9 cellular contexts compared by ENCODE assay signal in the genomic region with DNA sequence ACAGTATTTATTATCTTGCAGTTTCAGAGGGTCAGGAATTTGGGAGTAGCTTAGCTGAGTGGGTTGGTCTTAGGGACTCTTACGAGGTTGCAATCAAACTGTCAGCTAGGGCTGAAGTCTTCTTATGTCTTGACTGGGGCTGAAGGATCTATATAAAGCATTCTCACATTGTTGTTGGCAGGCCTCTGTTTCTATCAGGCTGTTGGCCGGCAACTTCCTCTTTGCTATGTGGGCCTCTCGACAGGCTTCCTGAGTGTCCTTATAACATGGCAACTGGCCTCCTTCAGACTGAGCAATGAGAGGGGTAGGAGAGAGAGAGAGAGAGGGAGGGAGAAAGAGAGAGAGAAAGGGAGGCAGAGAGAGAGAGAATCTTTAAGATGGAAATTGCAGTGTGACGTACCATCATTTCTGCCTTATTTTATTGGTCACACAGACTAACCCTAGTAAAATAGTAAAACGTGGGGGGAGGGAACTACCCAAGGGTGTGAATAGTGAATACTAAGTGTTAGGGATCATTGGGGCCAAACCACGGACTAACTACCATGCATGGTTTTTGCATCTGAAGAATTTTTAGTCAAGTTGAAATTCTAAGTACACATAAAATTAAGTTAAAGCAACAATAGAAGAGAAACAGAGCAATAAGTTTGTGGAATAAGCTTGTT. TPM values are rescaled to one million over a fixed set of nuclear protein-coding genes. Genes with fewer than 3 reads are reported as not detected.
A peak's percentile ranks its signal among the peaks of the same experiment; 100 is the strongest.
DNase-seq lines count a peak whose midpoint lies in the region; ATAC-seq and TF ChIP-seq lines count a peak whose summit lies in the region.
"Had no signal": no experiment of that assay in that cellular context is flagged by ENCODE, and none has a peak within 500 bp of the region (broad histone marks: within the 10 kb centered on the region; RNA-seq: fewer than 3 reads in every experiment).

No MANE protein-coding gene starts in this region.

- H3K36me3 ChIP-seq in Karpas-422 (ENCODE audit: insufficient read depth, low read length) (no peaks in the 10 kb centered on the region), stomach smooth muscle (ENCODE audit: control insufficient read depth in 2 of 2, insufficient read depth in 2 of 2, low read length in 2 of 2) (peaks cover 0 to 4% of the 10 kb centered on the region in 2 donors)

- no peak overlapping the region for H3K9ac ChIP-seq in Karpas-422 (ENCODE audit: low read length)
- peak overlapping the region in 1 of 2 donors; percentile 31 for H3K9ac ChIP-seq in stomach smooth muscle (ENCODE audit: low read length in 2 of 2)

- H3K4me1 Mint-ChIP-seq in chondrocyte (ENCODE audit: low read depth), result peaks cover 45% of the 10 kb centered on the region
- peaks cover 4% of the 10 kb centered on the region for H3K4me1 Mint-ChIP-seq in activated T-cell treated with anti-CD3 and anti-CD28 coated beads, Interleukin-2, amount 50 U/mL, for 24 hours (ENCODE audit: low read depth)

- DNase-seq in Karpas-422, result peak; percentile 50
- DNase-seq in head of caudate nucleus, result peak in 23 of 42 donors; percentile 2 to 44 (median 12)
- no peak for DNase-seq in chondrocyte (ENCODE audit: low spot score)
- no peak for DNase-seq in activated T-cell treated with anti-CD3 and anti-CD28 coated beads, Interleukin-2, amount 50 U/mL, for 24 hours
- no peak for DNase-seq in NCI-H2029 (lab: John Stamatoyannopoulos, UW)
- DNase-seq: activated CD4-positive, alpha-beta T cell treated with anti-CD3 and anti-CD28 coated beads for 4 hours had no signal

- H3K9me2 ChIP-seq in Karpas-422 (replicated peaks; ENCODE audit: insufficient read depth, low read length), result no peaks in the 10 kb centered on the region

- no peak overlapping the region for H3K4me3 ChIP-seq in Karpas-422 (ENCODE audit: low read length)
- peak overlapping the region in 1 of 2 donors; percentile 21 for H3K4me3 ChIP-seq in stomach smooth muscle (ENCODE audit: low read length in 2 of 2)

- no peak overlapping the region for H2AFZ ChIP-seq in Karpas-422 (ENCODE audit: low read length)

- H3K4me1 ChIP-seq in Karpas-422 (ENCODE audit: low read length), result peaks cover 6% of the 10 kb centered on the region
- peaks cover 16% of the 10 kb centered on the region for H3K4me1 ChIP-seq in stomach smooth muscle (ENCODE audit: control insufficient read depth, insufficient read depth, low read length)

- intact Hi-C loops in head of caudate nucleus (cut with DNase I), result no loop called here

- H3K79me2 ChIP-seq in Karpas-422 (ENCODE audit: low read length), result no peaks in the 10 kb centered on the region

- H3K4me2 ChIP-seq in Karpas-422 (ENCODE audit: low read depth, low read length, poor library complexity, severe bottlenecking), result no peak overlapping the region

- no peak for TF ChIP-seq CTCF in chondrocyte (IDR thresholded peaks at IDR 0.05)

- H3K27ac Mint-ChIP-seq in chondrocyte (ENCODE audit: unreplicated experiment), result no peak overlapping the region
- H3K27ac Mint-ChIP-seq in activated T-cell treated with anti-CD3 and anti-CD28 coated beads, Interleukin-2, amount 50 U/mL, for 24 hours, result no peak overlapping the region

- H3K9me3 Mint-ChIP-seq in chondrocyte (ENCODE audit: low read depth), result peaks cover 2% of the 10 kb centered on the region
- no peaks in the 10 kb centered on the region for H3K9me3 Mint-ChIP-seq in activated T-cell treated with anti-CD3 and anti-CD28 coated beads, Interleukin-2, amount 50 U/mL, for 24 hours

- H3K27ac ChIP-seq in Karpas-422 (ENCODE audit: low read length), result no peak overlapping the region
- H3K27ac ChIP-seq in stomach smooth muscle (ENCODE audit: low read length), result peak overlapping the region; percentile 66

- ATAC-seq in GM21381 (IDR thresholded peaks at IDR 0.05; ENCODE audit: unreplicated experiment) (peak; percentile 55), HG03442 (IDR thresholded peaks at IDR 0.05; ENCODE audit: unreplicated experiment) (no peak)

- H3K36me3 Mint-ChIP-seq in chondrocyte (ENCODE audit: low read depth), result no peaks in the 10 kb centered on the region
- H3K36me3 Mint-ChIP-seq in activated T-cell treated with anti-CD3 and anti-CD28 coated beads, Interleukin-2, amount 50 U/mL, for 24 hours (ENCODE audit: low read depth), result no peaks in the 10 kb centered on the region

- no peaks in the 10 kb centered on the region for H3K27me3 Mint-ChIP-seq in chondrocyte (ENCODE audit: low read depth)
- no peaks in the 10 kb centered on the region for H3K27me3 Mint-ChIP-seq in activated T-cell treated with anti-CD3 and anti-CD28 coated beads, Interleukin-2, amount 50 U/mL, for 24 hours

- H3K27me3 ChIP-seq in Karpas-422 (ENCODE audit: low read length) (no peaks in the 10 kb centered on the region), stomach smooth muscle (ENCODE audit: control insufficient read depth in 1 of 2, insufficient read depth in 2 of 2, low read length in 2 of 2) (no peaks in the 10 kb centered on the region)

- H3K9me3 ChIP-seq in Karpas-422 (ENCODE audit: low read length) (no peaks in the 10 kb centered on the region), stomach smooth muscle (ENCODE audit: control insufficient read depth in 2 of 2, low read length in 2 of 2) (no peaks in the 10 kb centered on the region)

- H3K4me3 Mint-ChIP-seq in chondrocyte (ENCODE audit: unreplicated experiment), result no peak overlapping the region
- H3K4me3 Mint-ChIP-seq in activated T-cell treated with anti-CD3 and anti-CD28 coated beads, Interleukin-2, amount 50 U/mL, for 24 hours, result no peak overlapping the region

- no peaks in the 10 kb centered on the region for H4K20me1 ChIP-seq in Karpas-422 (ENCODE audit: insufficient read depth, low read depth, low read length)

RNA-seq across cellular contexts. Expression of gene FGF7, which starts 16.1 kb away (rescaled TPM):
- 0.71 TPM in 1 of 2 replicates, not detected in the other for total RNA-seq in Karpas-422 (2014; rRNA removed; shearing (Covaris generic); ENCODE audit: low replicate concordance)
- total RNA-seq in chondrocyte, result 1.1 TPM in 1 of 3 replicates, not detected in the others

Comparison
In these comparisons a context has a peak if more than half of its experiments do, and no peak if none do; other contexts are left out.
1. DNase-seq: peak in Karpas-422 (single experiment) and head of caudate nucleus (23 of 42); none in chondrocyte (single experiment), activated T-cell treated with anti-CD3 and anti-CD28 coated beads, Interleukin-2, amount 50 U/mL, for 24 hours (single experiment) and NCI-H2029 (single experiment).